In genomic region chr2:202752071-202752470, GRCh38 we compare ENCODE assay signal across 17 cellular contexts.
DNase-seq lines count a peak whose midpoint lies in the region; ATAC-seq lines count a peak whose summit lies in the region.
"Had no signal": no experiment of that assay in that cellular context is flagged by ENCODE, and none has a peak within 500 bp of the region (broad histone marks: within the 10 kb centered on the region; RNA-seq: fewer than 3 reads in every experiment).

No MANE protein-coding gene starts in this region.

- H3K27ac ChIP-seq in naive thymus-derived CD4-positive, alpha-beta T cell (ENCODE audit: low read depth, low read length) = peak overlapping the region; percentile 42
- H3K27ac ChIP-seq: 22Rv1, BLaER1, GM23248, HL-60 had no signal

- intact Hi-C loops in activated CD4-positive, alpha-beta T cell treated with anti-CD3 and anti-CD28 coated beads for 36 hours (cut with DNase I, micrococcal nuclease) = no loop called here
- intact Hi-C loops in naive thymus-derived CD4-positive, alpha-beta T cell (cut with micrococcal nuclease) = loop anchor here in 1 of 2 donors (5.0 kb wide), 1 partner anchor 35 kb away; no protein-coding TSS in a partner anchor

- H3K36me3 ChIP-seq in naive thymus-derived CD4-positive, alpha-beta T cell (ENCODE audit: control insufficient read depth in 2 of 3, insufficient read depth in 3 of 3, low read length in 3 of 3) = peaks cover 0 to 16% (median 3%) of the 10 kb centered on the region in 3 experiments

- peaks cover 6% of the 10 kb centered on the region for H3K9me3 Mint-ChIP-seq in activated CD4-positive, alpha-beta T cell treated with anti-CD3 and anti-CD28 coated beads for 36 hours (ENCODE audit: low read depth)
- H3K9me3 Mint-ChIP-seq in activated naive CD4-positive, alpha-beta T cell treated with anti-CD3 and anti-CD28 coated beads, Interleukin-2, amount 50 U/mL, for 24 hours = no peaks in the 10 kb centered on the region
- H3K9me3 Mint-ChIP-seq in activated naive CD8-positive, alpha-beta T cell treated with anti-CD3 and anti-CD28 coated beads for 36 hours = peaks cover 21% of the 10 kb centered on the region
- peaks cover 0 to 12% (median 2%) of the 10 kb centered on the region in 11 donors for H3K9me3 Mint-ChIP-seq in naive thymus-derived CD4-positive, alpha-beta T cell

- POLR2A ChIA-PET in activated CD4-positive, alpha-beta T cell treated with anti-CD3 and anti-CD28 coated beads for 36 hours (lab: Charles Lee) = interaction anchor here (1.5 kb wide), 1 partner anchor 10 kb away, joined by 3 read pairs; no protein-coding TSS in a partner anchor
- POLR2A ChIA-PET in naive thymus-derived CD4-positive, alpha-beta T cell (lab: Charles Lee) = interaction anchor here (0.6 to 4.1 kb wide), 4 partner anchors 12 to 117 kb away, joined by 3 to 26 read pairs (median 6); partner anchors contain the start of gene FAM117B

- H3K27me3 Mint-ChIP-seq in activated CD4-positive, alpha-beta T cell treated with anti-CD3 and anti-CD28 coated beads for 36 hours = no peaks in the 10 kb centered on the region
- H3K27me3 Mint-ChIP-seq in activated naive CD4-positive, alpha-beta T cell treated with anti-CD3 and anti-CD28 coated beads, Interleukin-2, amount 50 U/mL, for 24 hours = no peaks in the 10 kb centered on the region
- H3K27me3 Mint-ChIP-seq in activated naive CD8-positive, alpha-beta T cell treated with anti-CD3 and anti-CD28 coated beads for 36 hours = no peaks in the 10 kb centered on the region
- H3K27me3 Mint-ChIP-seq in naive thymus-derived CD4-positive, alpha-beta T cell = no peaks in the 10 kb centered on the region

- no peak for ATAC-seq in activated CD4-positive, alpha-beta T cell treated with anti-CD3 and anti-CD28 coated beads for 36 hours
- peak; percentile 52 for ATAC-seq in naive thymus-derived CD4-positive, alpha-beta T cell
- ATAC-seq: HCT116 had no signal

- H3K27ac Mint-ChIP-seq in activated CD4-positive, alpha-beta T cell treated with anti-CD3 and anti-CD28 coated beads for 36 hours = peak overlapping the region; percentile 74
- H3K27ac Mint-ChIP-seq in activated naive CD4-positive, alpha-beta T cell treated with anti-CD3 and anti-CD28 coated beads, Interleukin-2, amount 50 U/mL, for 24 hours = peak overlapping the region; percentile 88
- H3K27ac Mint-ChIP-seq in activated naive CD8-positive, alpha-beta T cell treated with anti-CD3 and anti-CD28 coated beads for 36 hours = peak overlapping the region; percentile 54
- peak overlapping the region in 8 of 9 donors; percentile 34 to 90 (median 80) for H3K27ac Mint-ChIP-seq in naive thymus-derived CD4-positive, alpha-beta T cell

- CTCF ChIA-PET in activated CD4-positive, alpha-beta T cell treated with anti-CD3 and anti-CD28 coated beads for 36 hours (lab: Charles Lee) = interaction anchor here (0.6 to 0.9 kb wide), 3 partner anchors 11 to 161 kb away, joined by 3 read pairs; no protein-coding TSS in a partner anchor
- CTCF ChIA-PET in naive thymus-derived CD4-positive, alpha-beta T cell (lab: Charles Lee) = interaction anchor here (1.5 to 2.4 kb wide), 2 partner anchors 10 to 163 kb away, joined by 3 to 9 read pairs; no protein-coding TSS in a partner anchor

- no peak for DNase-seq in activated CD4-positive, alpha-beta T cell treated with anti-CD3 and anti-CD28 coated beads for 36 hours
- no peak for DNase-seq in activated CD4-positive, alpha-beta T cell treated with anti-CD3 and anti-CD28 coated beads for 4 hours
- DNase-seq in activated naive CD4-positive, alpha-beta T cell treated with Interleukin-2 at 50 U/mL for 16 hours = no peak
- DNase-seq in activated naive CD8-positive, alpha-beta T cell treated with anti-CD3 and anti-CD28 coated beads for 36 hours = no peak
- DNase-seq in naive thymus-derived CD4-positive, alpha-beta T cell = peak in 5 of 9 donors; percentile 13 to 38 (median 29)
- DNase-seq in NCI-H187 treated with DMSO at 0.1 percent for 48 hours (lab: John Stamatoyannopoulos, UW) = no peak
- no peak for DNase-seq in SIG-M5 treated with dmso at 0.1 percent for 504 hours (lab: John Stamatoyannopoulos, UW; ENCODE audit: unreplicated experiment)
- DNase-seq: AML-193, DMS153, DMS79 treated with DMSO at 0.1 percent for 48 hours, EL, GM23248 had no signal

- H3K4me3 ChIP-seq in naive thymus-derived CD4-positive, alpha-beta T cell (ENCODE audit: low read length) = no peak overlapping the region
- H3K4me3 ChIP-seq: BLaER1, GM23248 had no signal

- H3K4me1 ChIP-seq in naive thymus-derived CD4-positive, alpha-beta T cell (ENCODE audit: control insufficient read depth in 2 of 2, insufficient read depth in 2 of 2, low read length in 2 of 2) = peaks cover 0 to 17% of the 10 kb centered on the region in 2 donors
- H3K4me1 ChIP-seq: BLaER1 had no signal

- H3K36me3 Mint-ChIP-seq in activated CD4-positive, alpha-beta T cell treated with anti-CD3 and anti-CD28 coated beads for 36 hours (ENCODE audit: low read depth) = peaks cover 25% of the 10 kb centered on the region
- H3K36me3 Mint-ChIP-seq in activated naive CD4-positive, alpha-beta T cell treated with anti-CD3 and anti-CD28 coated beads, Interleukin-2, amount 50 U/mL, for 24 hours = peaks cover 22% of the 10 kb centered on the region
- H3K36me3 Mint-ChIP-seq in activated naive CD8-positive, alpha-beta T cell treated with anti-CD3 and anti-CD28 coated beads for 36 hours = peaks cover 58% of the 10 kb centered on the region
- H3K36me3 Mint-ChIP-seq in naive thymus-derived CD4-positive, alpha-beta T cell = peaks cover under 1 to 52% (median 35%) of the 10 kb centered on the region in 5 donors

- H3K27me3 ChIP-seq in naive thymus-derived CD4-positive, alpha-beta T cell (ENCODE audit: control insufficient read depth in 2 of 2, insufficient read depth in 2 of 2, low read length in 2 of 2) = no peaks in the 10 kb centered on the region
- H3K27me3 ChIP-seq: BLaER1 had no signal

- H3K4me1 Mint-ChIP-seq in activated CD4-positive, alpha-beta T cell treated with anti-CD3 and anti-CD28 coated beads for 36 hours = peaks cover 48% of the 10 kb centered on the region
- H3K4me1 Mint-ChIP-seq in activated naive CD4-positive, alpha-beta T cell treated with anti-CD3 and anti-CD28 coated beads, Interleukin-2, amount 50 U/mL, for 24 hours = peaks cover 78% of the 10 kb centered on the region
- peaks cover 52% of the 10 kb centered on the region for H3K4me1 Mint-ChIP-seq in activated naive CD8-positive, alpha-beta T cell treated with anti-CD3 and anti-CD28 coated beads for 36 hours
- H3K4me1 Mint-ChIP-seq in naive thymus-derived CD4-positive, alpha-beta T cell = peaks cover 8 to 81% (median 69%) of the 10 kb centered on the region in 7 donors

- no peaks in the 10 kb centered on the region for H3K9me3 ChIP-seq in naive thymus-derived CD4-positive, alpha-beta T cell (ENCODE audit: control insufficient read depth in 2 of 3, low read length in 3 of 3)

- H3K4me3 Mint-ChIP-seq in activated CD4-positive, alpha-beta T cell treated with anti-CD3 and anti-CD28 coated beads for 36 hours = no peak overlapping the region
- H3K4me3 Mint-ChIP-seq in activated naive CD4-positive, alpha-beta T cell treated with anti-CD3 and anti-CD28 coated beads, Interleukin-2, amount 50 U/mL, for 24 hours = no peak overlapping the region
- no peak overlapping the region for H3K4me3 Mint-ChIP-seq in activated naive CD8-positive, alpha-beta T cell treated with anti-CD3 and anti-CD28 coated beads for 36 hours
- peak overlapping the region in 6 of 10 donors; percentile 25 to 52 (median 44) for H3K4me3 Mint-ChIP-seq in naive thymus-derived CD4-positive, alpha-beta T cell

Comparison
In these comparisons a context has a peak if more than half of its experiments do, and no peak if none do; other contexts are left out.
1. DNase-seq: peak in naive thymus-derived CD4-positive, alpha-beta T cell (5 of 9); none in activated CD4-positive, alpha-beta T cell treated with anti-CD3 and anti-CD28 coated beads for 36 hours (single experiment), activated CD4-positive, alpha-beta T cell treated with anti-CD3 and anti-CD28 coated beads for 4 hours (0 of 2), activated naive CD4-positive, alpha-beta T cell treated with Interleukin-2 at 50 U/mL for 16 hours (single experiment), activated naive CD8-positive, alpha-beta T cell treated with anti-CD3 and anti-CD28 coated beads for 36 hours (single experiment), NCI-H187 treated with DMSO at 0.1 percent for 48 hours (single experiment) and SIG-M5 treated with dmso at 0.1 percent for 504 hours (single experiment).
2. H3K4me3 Mint-ChIP-seq: peak in naive thymus-derived CD4-positive, alpha-beta T cell (6 of 10); none in activated CD4-positive, alpha-beta T cell treated with anti-CD3 and anti-CD28 coated beads for 36 hours (single experiment), activated naive CD4-positive, alpha-beta T cell treated with anti-CD3 and anti-CD28 coated beads, Interleukin-2, amount 50 U/mL, for 24 hours (single experiment) and activated naive CD8-positive, alpha-beta T cell treated with anti-CD3 and anti-CD28 coated beads for 36 hours (single experiment).
3. Peak in every context shown above with its lines, with median percentiles within 50 percentile points of each other: H3K27ac Mint-ChIP-seq.